In the genomic region with DNA sequence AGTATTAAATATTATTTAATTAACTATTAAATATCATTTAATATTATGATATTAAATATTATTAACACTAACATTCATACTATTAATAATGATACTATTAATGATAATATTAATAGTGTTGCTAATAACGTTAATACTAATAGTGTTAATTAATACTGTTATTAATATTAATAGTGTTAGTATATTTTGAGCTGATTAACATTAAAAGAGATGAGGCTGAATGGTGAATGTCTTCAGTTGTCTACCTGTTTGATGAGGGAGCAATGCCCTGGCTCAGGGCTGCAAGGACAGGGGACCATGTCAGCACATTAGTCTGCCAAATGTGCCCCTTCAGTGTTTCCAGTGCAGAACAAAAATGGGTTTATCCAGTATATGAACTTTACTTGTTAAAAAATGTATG, we compare ENCODE assay signal across 23 cellular contexts.
"Had no signal": no experiment of that assay in that cellular context is flagged by ENCODE, and none has a peak within 500 bp of the region (broad histone marks: within the 10 kb centered on the region; RNA-seq: fewer than 3 reads in every experiment).

No MANE protein-coding gene starts in this region.

- DNase-seq: colonic mucosa; dermis blood vessel endothelial cell; effector CD4-positive, alpha-beta T cell; endodermal cell; foreskin keratinocyte; heart left ventricle; hypothalamus; islet precursor cell; mammary epithelial cell; natural killer cell; nucleus accumbens; ovary; right cardiac atrium; small intestine; stimulated activated CD4-positive, alpha-beta T cell treated with anti-CD3 and anti-CD28 coated beads, Interleukin-2, amount 100 ng/mL, for 48 hours; stimulated activated naive CD4-positive, alpha-beta T cell treated with Interleukin-2 at 50 U/mL for 16 hours; testis; upper lobe of right lung had no signal

- H3K27ac ChIP-seq: colonic mucosa, foreskin keratinocyte, heart left ventricle, ovary, testis, tibial nerve, upper lobe of right lung, vagina had no signal

- H3K36me3 Mint-ChIP-seq: natural killer cell had no signal

- H3K27me3 Mint-ChIP-seq: progenitor cell of endocrine pancreas had no signal

- H3K4me3 ChIP-seq: colonic mucosa, heart left ventricle, ovary, testis, tibial nerve, upper lobe of right lung, vagina had no signal

- H3K36me3 ChIP-seq: colonic mucosa, heart left ventricle, ovary, tibial nerve, upper lobe of right lung, vagina had no signal

- H3K4me3 Mint-ChIP-seq: endodermal cell, natural killer cell, neural crest cell had no signal

- H3K4me1 Mint-ChIP-seq: endodermal cell, natural killer cell, neural crest cell had no signal

- H3K27me3 ChIP-seq: colonic mucosa, foreskin keratinocyte, heart left ventricle, ovary, testis, tibial nerve, upper lobe of right lung, vagina had no signal

- H3K4me1 ChIP-seq: colonic mucosa, foreskin keratinocyte, heart left ventricle, testis, tibial nerve, upper lobe of right lung, vagina had no signal

- H3K9me3 ChIP-seq: colonic mucosa, heart left ventricle, ovary, testis, tibial nerve, upper lobe of right lung, vagina had no signal

- H3K27ac Mint-ChIP-seq: endodermal cell, natural killer cell, progenitor cell of endocrine pancreas had no signal

- H3K9me3 Mint-ChIP-seq: natural killer cell had no signal

- ATAC-seq: foreskin keratinocyte, heart left ventricle, left lobe of liver, natural killer cell, right cardiac atrium, upper lobe of right lung had no signal
